In genomic region chr9:21060919-21061561, GRCh38 we compare ENCODE assay signal across 10 cellular contexts.
DNase-seq lines count a peak whose midpoint lies in the region; ATAC-seq and TF ChIP-seq lines count a peak whose summit lies in the region.
"Had no signal": no experiment of that assay in that cellular context is flagged by ENCODE, and none has a peak within 500 bp of the region (broad histone marks: within the 10 kb centered on the region; RNA-seq: fewer than 3 reads in every experiment).

No MANE protein-coding gene starts in this region.

- DNase-seq in GM04504 (ENCODE audit: low read depth), result peak; percentile 72
- peak; percentile 94 for DNase-seq in HFF-Myc (ENCODE audit: extremely low read depth, low read depth)
- DNase-seq in iris pigment epithelial cell (ENCODE audit: low read depth), result peak; percentile 38
- DNase-seq in hippocampal formation (lab: John Stamatoyannopoulos, UW), result no peak
- no peak for DNase-seq in RKO (ENCODE audit: low spot score)
- DNase-seq in ACHN, result no peak
- no peak for DNase-seq in activated CD8-positive, alpha-beta memory T cell treated with anti-CD3 and anti-CD28 coated beads, Interleukin-2, amount 50 U/mL, for 4 hours
- DNase-seq: NCI-H1417 treated with DMSO at 0.1 percent for 48 hours had no signal

- no peak overlapping the region for H3K4me3 ChIP-seq in HFF-Myc (replicated peaks; ENCODE audit: low read depth, low read length)
- H3K4me3 ChIP-seq: skin epidermis had no signal

- in situ Hi-C loops in ACHN (cut with HindIII; ENCODE audit: low pct_ligation_motif_present, low pct_unique_long_range_greater_than_20kb, low sequenced_read_pairs), result no loop called here

- ATAC-seq in SK-N-SH treated with all-trans-retinoic acid at 6 μM for 48 hours, result peak; percentile 82

- TF ChIP-seq CTCF in HFF-Myc (IDR thresholded peaks at IDR 0.05; ENCODE audit: low read depth, low read length, missing control alignments), result peak; percentile 11

TF ChIP-seq in SK-N-SH treated with all-trans-retinoic acid at 6 μM for 48 hours, 23 proteins besides CTCF, POLR2A, EP300 and RAD21:
- TF ChIP-seq BACH2 (CRISPR knock-in tag; IDR thresholded peaks at IDR 0.05; ENCODE audit: borderline replicate concordance) (no peak), POU6F1 (CRISPR knock-in tag; IDR thresholded peaks at IDR 0.05; ENCODE audit: borderline replicate concordance, low read depth) (no peak), RARB (CRISPR knock-in tag; IDR thresholded peaks at IDR 0.05) (no peak), ZNF8 (CRISPR knock-in tag; IDR thresholded peaks at IDR 0.05) (no peak), PATZ1 (CRISPR knock-in tag; IDR thresholded peaks at IDR 0.05; ENCODE audit: borderline replicate concordance) (no peak), ISL1 (CRISPR knock-in tag; IDR thresholded peaks at IDR 0.05) (no peak), TOX (CRISPR knock-in tag; IDR thresholded peaks at IDR 0.05; ENCODE audit: borderline replicate concordance) (no peak)

Comparison
In these comparisons a context has a peak if more than half of its experiments do, and no peak if none do; other contexts are left out.
1. DNase-seq: peak in GM04504 (single experiment), HFF-Myc (single experiment) and iris pigment epithelial cell (single experiment); none in hippocampal formation (0 of 2), RKO (single experiment), ACHN (single experiment) and activated CD8-positive, alpha-beta memory T cell treated with anti-CD3 and anti-CD28 coated beads, Interleukin-2, amount 50 U/mL, for 4 hours (single experiment).